In genomic region chr4:112766422-112766821, GRCh38 we compare ENCODE assay signal across 8 cellular contexts.
A peak's percentile ranks its signal among the peaks of the same experiment; 100 is the strongest.
DNase-seq lines count a peak whose midpoint lies in the region; ATAC-seq and TF ChIP-seq lines count a peak whose summit lies in the region.

No MANE protein-coding gene starts in this region.

- H3K4me1 ChIP-seq in OCI-LY3 (ENCODE audit: low read length) (peaks cover 2% of the 10 kb centered on the region; the same call in 1 of the 2 replicates), colonic mucosa (no peaks in the 10 kb centered on the region)
- H3K4me1 ChIP-seq in effector memory CD4-positive, alpha-beta T cell (ENCODE audit: control insufficient read depth, insufficient read depth, low read length, poor library complexity, severe bottlenecking), result no peaks in the 10 kb centered on the region

- CTCF ChIA-PET in AG04450 (lab: Charles Lee), result interaction anchor here (0.7 to 5.8 kb wide), 20 partner anchors 10 to 439 kb away, joined by 3 to 93 read pairs (median 10); no protein-coding TSS in a partner anchor

- no peak overlapping the region for H3K4me2 ChIP-seq in OCI-LY3 (ENCODE audit: low read length)

- no peaks in the 10 kb centered on the region for H3K36me3 ChIP-seq in OCI-LY3 (replicated peaks; ENCODE audit: low read depth, low read length)
- no peaks in the 10 kb centered on the region for H3K36me3 ChIP-seq in colonic mucosa
- no peaks in the 10 kb centered on the region for H3K36me3 ChIP-seq in effector memory CD4-positive, alpha-beta T cell (ENCODE audit: control insufficient read depth, insufficient read depth, low read length)

- no peaks in the 10 kb centered on the region for H4K20me1 ChIP-seq in OCI-LY3 (ENCODE audit: insufficient read depth, low read length)

- H3K79me2 ChIP-seq in OCI-LY3 (ENCODE audit: low read length), result no peaks in the 10 kb centered on the region

- H3K4me3 ChIP-seq in AG04450 (ENCODE audit: low read depth, low read length) (no peak overlapping the region), GM12864 (ENCODE audit: low read depth, low read length) (no peak overlapping the region), OCI-LY3 (ENCODE audit: low read length) (no peak overlapping the region), fibroblast of pulmonary artery (replicated peaks; ENCODE audit: low read depth, low read length) (no peak overlapping the region), colonic mucosa (no peak overlapping the region)
- no peak overlapping the region for H3K4me3 ChIP-seq in effector memory CD4-positive, alpha-beta T cell (ENCODE audit: insufficient read depth, low read depth, low read length, poor library complexity, severe bottlenecking)

- TF ChIP-seq CTCF in AG04450 (IDR thresholded peaks at IDR 0.05; ENCODE audit: low read depth, low read length) (peak; percentile 62), GM12864 (IDR thresholded peaks at IDR 0.05; ENCODE audit: low read depth, low read length, missing control alignments) (peak; percentile 46), OCI-LY3 (IDR thresholded peaks at IDR 0.05; ENCODE audit: low read depth, low read length) (peak; percentile 58), fibroblast of pulmonary artery (IDR thresholded peaks at IDR 0.05; ENCODE audit: low read length, missing control alignments) (peak; percentile 61), colonic mucosa (IDR thresholded peaks at IDR 0.05) (no peak)

- H3K27me3 ChIP-seq in AG04450 (ENCODE audit: control insufficient read depth, insufficient read depth, low read length), result no peaks in the 10 kb centered on the region
- H3K27me3 ChIP-seq in OCI-LY3 (ENCODE audit: low read depth, low read length), result no peaks in the 10 kb centered on the region
- no peaks in the 10 kb centered on the region for H3K27me3 ChIP-seq in colonic mucosa
- H3K27me3 ChIP-seq in effector memory CD4-positive, alpha-beta T cell (replicated peaks; ENCODE audit: control insufficient read depth, insufficient read depth, low read length, poor library complexity, severe bottlenecking), result no peaks in the 10 kb centered on the region

- DNase-seq in AG04450 (ENCODE audit: low read depth, low spot score) (no peak), GM12864 (ENCODE audit: low read depth) (no peak), fibroblast of pulmonary artery (ENCODE audit: low read depth) (peak; percentile 41), colonic mucosa (no peak), retina (no peak)
- DNase-seq in effector memory CD4-positive, alpha-beta T cell, result no peak

- no peak overlapping the region for H3K9ac ChIP-seq in OCI-LY3 (ENCODE audit: low read length)
- H3K9ac ChIP-seq in colonic mucosa (ENCODE audit: low read depth in 2 of 2, low read length in 2 of 2), result no peak overlapping the region

- H2AFZ ChIP-seq in OCI-LY3 (ENCODE audit: low read depth, low read length), result no peak overlapping the region

- H3K9me3 ChIP-seq in AG04450 (ENCODE audit: control insufficient read depth, insufficient read depth, low read length), result no peaks in the 10 kb centered on the region
- no peaks in the 10 kb centered on the region for H3K9me3 ChIP-seq in OCI-LY3 (ENCODE audit: insufficient read depth, low read length)
- H3K9me3 ChIP-seq in colonic mucosa, result no peaks in the 10 kb centered on the region
- no peaks in the 10 kb centered on the region for H3K9me3 ChIP-seq in effector memory CD4-positive, alpha-beta T cell (ENCODE audit: control insufficient read depth, low read length)

- POLR2A ChIA-PET in AG04450 (lab: Yijun Ruan, JAX), result no interaction called here

- intact Hi-C loops in colonic mucosa (cut with DNase I), result loop anchor here (5.0 kb wide), 1 partner anchor 134 kb away; no protein-coding TSS in a partner anchor

- ATAC-seq in HG03045 (IDR thresholded peaks at IDR 0.05; ENCODE audit: unreplicated experiment), result no peak

- H3K27ac ChIP-seq in AG04450 (ENCODE audit: low read depth, low read length), result no peak overlapping the region
- no peak overlapping the region for H3K27ac ChIP-seq in OCI-LY3 (ENCODE audit: low read length)
- no peak overlapping the region for H3K27ac ChIP-seq in colonic mucosa
- H3K27ac ChIP-seq in effector memory CD4-positive, alpha-beta T cell (ENCODE audit: insufficient read depth, low read length, poor library complexity, severe bottlenecking), result no peak overlapping the region
